Comparison of ENCODE assay signal across 1 cellular context in the genomic region with DNA sequence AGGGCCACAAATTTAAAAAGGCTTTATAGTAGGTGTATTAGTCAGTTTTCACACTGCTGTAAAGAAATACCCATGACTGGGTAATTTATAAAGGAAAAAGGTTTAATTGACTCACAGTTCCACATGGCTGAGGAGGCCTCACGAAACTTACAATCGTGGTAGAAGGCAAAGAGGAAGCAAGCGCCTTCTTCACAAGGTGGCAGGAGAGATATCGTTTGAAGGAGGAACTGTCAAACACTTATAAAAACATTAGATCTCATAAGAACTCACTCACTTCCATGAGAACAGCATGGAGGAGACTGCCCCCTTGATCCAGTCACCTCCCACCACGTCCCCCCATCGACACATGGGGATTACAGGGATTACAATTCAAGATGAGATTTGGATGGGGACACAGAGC.
TF ChIP-seq lines count a peak whose summit lies in the region.

No MANE protein-coding gene starts in this region.

TF ChIP-seq in GM23338, 12 proteins besides CTCF, POLR2A, EP300 and RAD21 (continued from another document):
- TF ChIP-seq, protein P1, sequence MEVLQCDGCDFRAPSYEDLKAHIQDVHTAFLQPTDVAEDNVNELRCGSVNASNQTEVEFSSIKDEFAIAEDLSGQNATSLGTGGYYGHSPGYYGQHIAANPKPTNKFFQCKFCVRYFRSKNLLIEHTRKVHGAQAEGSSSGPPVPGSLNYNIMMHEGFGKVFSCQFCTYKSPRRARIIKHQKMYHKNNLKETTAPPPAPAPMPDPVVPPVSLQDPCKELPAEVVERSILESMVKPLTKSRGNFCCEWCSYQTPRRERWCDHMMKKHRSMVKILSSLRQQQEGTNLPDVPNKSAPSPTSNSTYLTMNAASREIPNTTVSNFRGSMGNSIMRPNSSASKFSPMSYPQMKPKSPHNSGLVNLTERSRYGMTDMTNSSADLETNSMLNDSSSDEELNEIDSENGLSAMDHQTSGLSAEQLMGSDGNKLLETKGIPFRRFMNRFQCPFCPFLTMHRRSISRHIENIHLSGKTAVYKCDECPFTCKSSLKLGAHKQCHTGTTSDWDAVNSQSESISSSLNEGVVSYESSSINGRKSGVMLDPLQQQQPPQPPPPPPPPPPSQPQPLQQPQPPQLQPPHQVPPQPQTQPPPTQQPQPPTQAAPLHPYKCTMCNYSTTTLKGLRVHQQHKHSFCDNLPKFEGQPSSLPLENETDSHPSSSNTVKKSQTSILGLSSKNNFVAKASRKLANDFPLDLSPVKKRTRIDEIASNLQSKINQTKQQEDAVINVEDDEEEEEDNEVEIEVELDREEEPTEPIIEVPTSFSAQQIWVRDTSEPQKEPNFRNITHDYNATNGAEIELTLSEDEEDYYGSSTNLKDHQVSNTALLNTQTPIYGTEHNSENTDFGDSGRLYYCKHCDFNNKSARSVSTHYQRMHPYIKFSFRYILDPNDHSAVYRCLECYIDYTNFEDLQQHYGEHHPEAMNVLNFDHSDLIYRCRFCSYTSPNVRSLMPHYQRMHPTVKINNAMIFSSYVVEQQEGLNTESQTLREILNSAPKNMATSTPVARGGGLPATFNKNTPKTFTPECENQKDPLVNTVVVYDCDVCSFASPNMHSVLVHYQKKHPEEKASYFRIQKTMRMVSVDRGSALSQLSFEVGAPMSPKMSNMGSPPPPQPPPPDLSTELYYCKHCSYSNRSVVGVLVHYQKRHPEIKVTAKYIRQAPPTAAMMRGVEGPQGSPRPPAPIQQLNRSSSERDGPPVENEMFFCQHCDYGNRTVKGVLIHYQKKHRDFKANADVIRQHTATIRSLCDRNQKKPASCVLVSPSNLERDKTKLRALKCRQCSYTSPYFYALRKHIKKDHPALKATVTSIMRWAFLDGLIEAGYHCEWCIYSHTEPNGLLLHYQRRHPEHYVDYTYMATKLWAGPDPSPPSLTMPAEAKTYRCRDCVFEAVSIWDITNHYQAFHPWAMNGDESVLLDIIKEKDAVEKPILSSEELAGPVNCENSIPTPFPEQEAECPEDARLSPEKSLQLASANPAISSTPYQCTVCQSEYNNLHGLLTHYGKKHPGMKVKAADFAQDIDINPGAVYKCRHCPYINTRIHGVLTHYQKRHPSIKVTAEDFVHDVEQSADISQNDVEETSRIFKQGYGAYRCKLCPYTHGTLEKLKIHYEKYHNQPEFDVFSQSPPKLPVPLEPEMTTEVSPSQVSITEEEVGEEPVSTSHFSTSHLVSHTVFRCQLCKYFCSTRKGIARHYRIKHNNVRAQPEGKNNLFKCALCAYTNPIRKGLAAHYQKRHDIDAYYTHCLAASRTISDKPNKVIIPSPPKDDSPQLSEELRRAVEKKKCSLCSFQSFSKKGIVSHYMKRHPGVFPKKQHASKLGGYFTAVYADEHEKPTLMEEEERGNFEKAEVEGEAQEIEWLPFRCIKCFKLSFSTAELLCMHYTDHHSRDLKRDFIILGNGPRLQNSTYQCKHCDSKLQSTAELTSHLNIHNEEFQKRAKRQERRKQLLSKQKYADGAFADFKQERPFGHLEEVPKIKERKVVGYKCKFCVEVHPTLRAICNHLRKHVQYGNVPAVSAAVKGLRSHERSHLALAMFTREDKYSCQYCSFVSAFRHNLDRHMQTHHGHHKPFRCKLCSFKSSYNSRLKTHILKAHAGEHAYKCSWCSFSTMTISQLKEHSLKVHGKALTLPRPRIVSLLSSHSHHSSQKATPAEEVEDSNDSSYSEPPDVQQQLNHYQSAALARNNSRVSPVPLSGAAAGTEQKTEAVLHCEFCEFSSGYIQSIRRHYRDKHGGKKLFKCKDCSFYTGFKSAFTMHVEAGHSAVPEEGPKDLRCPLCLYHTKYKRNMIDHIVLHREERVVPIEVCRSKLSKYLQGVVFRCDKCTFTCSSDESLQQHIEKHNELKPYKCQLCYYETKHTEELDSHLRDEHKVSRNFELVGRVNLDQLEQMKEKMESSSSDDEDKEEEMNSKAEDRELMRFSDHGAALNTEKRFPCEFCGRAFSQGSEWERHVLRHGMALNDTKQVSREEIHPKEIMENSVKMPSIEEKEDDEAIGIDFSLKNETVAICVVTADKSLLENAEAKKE (CRISPR knock-in tag; IDR thresholded peaks at IDR 0.05), result no peak
